Comparison of ENCODE assay signal across 25 cellular contexts in the genomic region with DNA sequence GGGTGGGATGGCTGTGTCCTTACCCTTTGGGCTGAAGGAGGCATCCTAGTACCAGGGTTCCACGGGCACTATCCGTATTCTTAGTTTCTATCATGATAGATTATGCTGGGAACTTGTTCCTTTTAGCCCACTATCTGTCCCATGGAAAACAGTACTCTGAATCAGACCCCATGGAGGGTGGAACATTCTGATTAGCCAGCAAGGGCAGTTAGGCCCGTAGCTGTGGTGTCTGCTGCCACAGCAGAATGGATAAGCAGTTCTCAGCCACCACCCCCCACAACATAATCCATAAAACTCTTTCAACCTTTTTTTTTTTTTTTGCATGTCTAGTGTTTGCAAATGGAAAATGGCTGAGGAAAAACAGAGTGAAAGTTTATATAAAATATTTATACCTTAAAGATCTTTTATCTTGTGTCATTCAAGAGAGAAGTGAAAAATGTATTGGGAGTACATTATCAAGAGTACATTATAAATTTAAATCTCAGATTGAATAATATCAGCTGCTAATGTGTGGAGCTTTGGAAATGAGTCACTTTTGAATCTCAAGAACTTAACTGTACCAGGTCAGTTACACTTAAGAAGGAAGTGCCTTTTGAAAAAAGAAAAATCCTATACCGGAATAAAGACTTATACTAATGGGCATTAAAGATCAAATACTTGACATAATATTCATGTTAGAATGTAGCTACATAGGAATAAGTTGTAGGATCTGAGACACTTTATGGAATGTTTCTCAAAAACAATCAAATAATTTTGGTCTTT.
DNase-seq lines count a peak whose midpoint lies in the region; ATAC-seq, FAIRE-seq and TF ChIP-seq lines count a peak whose summit lies in the region.
"Had no signal": no experiment of that assay in that cellular context is flagged by ENCODE, and none has a peak within 500 bp of the region (broad histone marks: within the 10 kb centered on the region; RNA-seq: fewer than 3 reads in every experiment).

No MANE protein-coding gene starts in this region.

- peaks cover 68% of the 10 kb centered on the region for H3K79me2 ChIP-seq in K562 (ENCODE audit: control insufficient read depth, insufficient read depth, low read length)

- in situ Hi-C loops in K562 (cut with MboI) = no loop called here

- DNase-seq in A673 (ENCODE audit: low spot score) (peak; percentile 82), HUDEP-2 (lab: John Stamatoyannopoulos, UW; ENCODE audit: unreplicated experiment in 76 of 76) (peak in 51 of 76 experiments; percentile 17 to 74 (median 38)), K562 (ENCODE audit: extremely low read depth in 1 of 4, low spot score in 3 of 4) (peak; percentile 30 to 74 (median 50)), left lung (no peak), MG63 (no peak), DMS114 treated with DMSO at 0.1 percent for 48 hours (lab: John Stamatoyannopoulos, UW; ENCODE audit: unreplicated experiment) (no peak), sciatic nerve (ENCODE audit: low spot score) (no peak)
- DNase-seq: activated B cell treated with CpG ODN at 0.5 μM for 24 hours; activated naive CD4-positive, alpha-beta T cell treated with anti-CD3 and anti-CD28 coated beads, Interleukin-2, amount 50 U/mL, for 16 hours; activated T-cell treated with anti-CD3 and anti-CD28 coated beads, Interleukin-2, amount 50 U/mL, for 4 hours; CD4-positive, CD25-positive, alpha-beta regulatory T cell; cortex of kidney; KG1; MV-4-11; NCI-H1694 treated with DMSO at 0.1 percent for 48 hours; NCI-H2227 treated with DMSO at 0.1 percent for 48 hours; NCI-H82; SIG-M5; T-helper 17 cell had no signal

- BruUV-seq in A673 (replicated peaks; lab: Mats Ljungman, UMichigan) = no TSS peak
- BruUV-seq in K562 (replicated peaks; lab: Mats Ljungman, UMichigan) = no TSS peak

- H3K27ac ChIP-seq in A673 (ENCODE audit: low read depth, low read length, poor library complexity, severe bottlenecking) (peak overlapping the region; percentile 44), K562 (ENCODE audit: extremely low read depth, low read depth, low read length) (peak overlapping the region; percentile 57), left lung (no peak overlapping the region)
- H3K27ac ChIP-seq: vagina had no signal

- peak overlapping the region; percentile 31; the same call in 1 of the 2 replicates for H3K4me2 ChIP-seq in K562 (ENCODE audit: insufficient read depth, low read length)
- H3K4me2 ChIP-seq: GM23338 had no signal

- H3K4me1 ChIP-seq in A673 (ENCODE audit: insufficient read depth, low read length, poor library complexity, severe bottlenecking) (peaks cover 50% of the 10 kb centered on the region), K562 (replicated peaks in 1 of 2; ENCODE audit: control insufficient read depth in 2 of 2, insufficient read depth in 2 of 2, low read length in 2 of 2) (peaks cover 0 to 31% of the 10 kb centered on the region in 2 experiments; a peak in 4 of 5 replicates), left lung (peaks cover 3 to 8% of the 10 kb centered on the region in 2 donors)

- intact Hi-C loops in A673 (cut with micrococcal nuclease; ENCODE audit: unreplicated experiment) (no loop called here), K562 (cut with micrococcal nuclease) (no loop called here), left lung (cut with DNase I) (no loop called here), sciatic nerve (cut with DNase I) (no loop called here)

- peak overlapping the region in 1 of 2 experiments; percentile 21; a peak in 1 of 4 replicates for H3K9ac ChIP-seq in K562 (ENCODE audit: insufficient read depth in 1 of 2, low read depth in 2 of 2, low read length in 2 of 2)

- peak; percentile 89 for FAIRE-seq in K562 (lab: Jason Lieb, UNC)
- FAIRE-seq: endometrium, G401.6 had no signal

- H3K27me3 ChIP-seq in A673 (replicated peaks; ENCODE audit: insufficient read depth, low read depth, low read length, poor library complexity) = no peaks in the 10 kb centered on the region
- no peaks in the 10 kb centered on the region for H3K27me3 ChIP-seq in K562 (ENCODE audit: control insufficient read depth in 2 of 2, insufficient read depth in 2 of 2, low read length in 2 of 2)
- H3K27me3 ChIP-seq in left lung = no peaks in the 10 kb centered on the region
- H3K27me3 ChIP-seq in MG63 = no peaks in the 10 kb centered on the region
- H3K27me3 ChIP-seq: vagina had no signal

- no peak for TF ChIP-seq RAD21 in K562 (CRISPR knock-in tag; conservative IDR thresholded peaks at IDR 0.05 in 1 of 2, IDR thresholded peaks at IDR 0.05 in 1 of 2)

- CTCF ChIA-PET in A673 (lab: Charles Lee) (no interaction called here), K562 (lab: Yijun Ruan, JAX; ENCODE audit: low intra/inter-chr PET ratio) (no interaction called here)

- H4K20me1 ChIP-seq in K562 (replicated peaks; ENCODE audit: control insufficient read depth, insufficient read depth, low read length) = no peaks in the 10 kb centered on the region

- H3K9me3 ChIP-seq in A673 (ENCODE audit: low read depth, low read length, poor library complexity, severe bottlenecking) = no peaks in the 10 kb centered on the region
- no peaks in the 10 kb centered on the region for H3K9me3 ChIP-seq in K562 (replicated peaks; ENCODE audit: control insufficient read depth, insufficient read depth, low read depth, low read length)
- H3K9me3 ChIP-seq in left lung = no peaks in the 10 kb centered on the region
- no peaks in the 10 kb centered on the region for H3K9me3 ChIP-seq in MG63
- H3K9me3 ChIP-seq: vagina had no signal

- no peak for TF ChIP-seq POLR2A in K562 (conservative IDR thresholded peaks at IDR 0.05)

- TF ChIP-seq EP300 in K562 (IDR thresholded peaks at IDR 0.05; ENCODE audit: low read length) = peak; percentile 66; the same call in 1 of the 2 replicates

- ATAC-seq in K562 (peak; percentile 78), left lung (peak; percentile 57), GM18873 (IDR thresholded peaks at IDR 0.05; ENCODE audit: low FRiP score, unreplicated experiment) (no peak), sciatic nerve (no peak)
- ATAC-seq: activated T-cell treated with anti-CD3 and anti-CD28 coated beads, Interleukin-2, amount 50 U/mL, for 4 hours; GM23338; T-helper 17 cell had no signal

- WGBS in K562 (ENCODE audit: insufficient coverage, low coverage, missing lambda C conversion rate) = 25% methylated on average over 4 of the region's 4 CpGs

- POLR2A ChIA-PET in A673 (lab: Charles Lee; ENCODE audit: low non-redundant PET) = no interaction called here
- POLR2A ChIA-PET in K562 (lab: Yijun Ruan, JAX) = interaction anchor here (1.2 to 3.9 kb wide), 3 partner anchors 12 to 16 kb away, joined by 3 to 14 read pairs (median 3); no protein-coding TSS in a partner anchor

- 0 out of 2 replicates have a peak overlapping the region, but pooled peaks have one; percentile 15 for H2AFZ ChIP-seq in K562 (ENCODE audit: low read depth, low read length)
- H2AFZ ChIP-seq: GM23338 had no signal

- H3K9me1 ChIP-seq in K562 (ENCODE audit: control insufficient read depth, insufficient read depth, low read length) = no peaks in the 10 kb centered on the region

- H3K36me3 ChIP-seq in A673 (ENCODE audit: insufficient read depth, low read length, poor library complexity, severe bottlenecking) (no peaks in the 10 kb centered on the region), K562 (ENCODE audit: control insufficient read depth, insufficient read depth, low read length) (peaks cover 25% of the 10 kb centered on the region), left lung (no peaks in the 10 kb centered on the region), MG63 (no peaks in the 10 kb centered on the region)
- H3K36me3 ChIP-seq: vagina had no signal

- TF ChIP-seq CTCF in A673 (conservative IDR thresholded peaks at IDR 0.05; ENCODE audit: low read depth, low read length) (no peak), K562 (IDR thresholded peaks at IDR 0.05 in 2 of 3, conservative IDR thresholded peaks at IDR 0.05 in 1 of 3; ENCODE audit: insufficient read depth in 2 of 3, low read depth in 1 of 3, low read length in 3 of 3) (no peak; a peak in 1 of 6 replicates), left lung (IDR thresholded peaks at IDR 0.05) (no peak)

- H3K4me3 ChIP-seq in A673 (ENCODE audit: low read depth, low read length, poor library complexity, severe bottlenecking) (no peak overlapping the region), K562 (no peak overlapping the region), left lung (no peak overlapping the region), MG63 (no peak overlapping the region)
- H3K4me3 ChIP-seq: GM23338, lung, vagina had no signal

TF ChIP-seq in K562, 482 proteins besides CTCF, POLR2A, EP300 and RAD21 (continues in another document):
- TF ChIP-seq ZNF184 (CRISPR knock-in tag; IDR thresholded peaks at IDR 0.05) = no peak
- TF ChIP-seq BHLHE40 (IDR thresholded peaks at IDR 0.05; ENCODE audit: low read length) = no peak
- no peak for TF ChIP-seq RBM25 (IDR thresholded peaks at IDR 0.05; ENCODE audit: low read depth, low read length, severe bottlenecking)
- TF ChIP-seq TCF3 (CRISPR knock-in tag; IDR thresholded peaks at IDR 0.05) = peak; percentile 70
- 0 out of 2 replicates have a peak, but pooled peaks have one; percentile 29 for TF ChIP-seq KLF16 (IDR thresholded peaks at IDR 0.05)
- TF ChIP-seq MAFK (IDR thresholded peaks at IDR 0.05; ENCODE audit: low read length) = 0 out of 2 replicates have a peak, but pooled peaks have one; percentile 5
- TF ChIP-seq POLR2AphosphoS5 (IDR thresholded peaks at IDR 0.05; ENCODE audit: control insufficient read depth, insufficient read depth, low read depth, low read length) = peak; percentile 56; the same call in 1 of the 2 replicates
- TF ChIP-seq HNRNPL (IDR thresholded peaks at IDR 0.05; ENCODE audit: low read depth, low read length) = no peak
- TF ChIP-seq TEAD4 (IDR thresholded peaks at IDR 0.05; ENCODE audit: low read length) = peak; percentile 69
- TF ChIP-seq TEAD4 (CRISPR knock-in tag; IDR thresholded peaks at IDR 0.05; ENCODE audit: borderline replicate concordance) = no peak

Comparison
In these comparisons a context has a peak if more than half of its experiments do, and no peak if none do; other contexts are left out.
1. DNase-seq: peak in A673 (single experiment), HUDEP-2 (51 of 76) and K562 (4 of 4); none in left lung (0 of 2), MG63 (single experiment), DMS114 treated with DMSO at 0.1 percent for 48 hours (single experiment) and sciatic nerve (single experiment).
2. H3K27ac ChIP-seq: peak in A673 (single experiment) and K562 (single experiment); none in left lung (0 of 2).
3. ATAC-seq: peak in K562 (single experiment) and left lung (single experiment); none in GM18873 (single experiment) and sciatic nerve (single experiment).